Comparison of ENCODE assay signal across 8 cellular contexts in the genomic region with DNA sequence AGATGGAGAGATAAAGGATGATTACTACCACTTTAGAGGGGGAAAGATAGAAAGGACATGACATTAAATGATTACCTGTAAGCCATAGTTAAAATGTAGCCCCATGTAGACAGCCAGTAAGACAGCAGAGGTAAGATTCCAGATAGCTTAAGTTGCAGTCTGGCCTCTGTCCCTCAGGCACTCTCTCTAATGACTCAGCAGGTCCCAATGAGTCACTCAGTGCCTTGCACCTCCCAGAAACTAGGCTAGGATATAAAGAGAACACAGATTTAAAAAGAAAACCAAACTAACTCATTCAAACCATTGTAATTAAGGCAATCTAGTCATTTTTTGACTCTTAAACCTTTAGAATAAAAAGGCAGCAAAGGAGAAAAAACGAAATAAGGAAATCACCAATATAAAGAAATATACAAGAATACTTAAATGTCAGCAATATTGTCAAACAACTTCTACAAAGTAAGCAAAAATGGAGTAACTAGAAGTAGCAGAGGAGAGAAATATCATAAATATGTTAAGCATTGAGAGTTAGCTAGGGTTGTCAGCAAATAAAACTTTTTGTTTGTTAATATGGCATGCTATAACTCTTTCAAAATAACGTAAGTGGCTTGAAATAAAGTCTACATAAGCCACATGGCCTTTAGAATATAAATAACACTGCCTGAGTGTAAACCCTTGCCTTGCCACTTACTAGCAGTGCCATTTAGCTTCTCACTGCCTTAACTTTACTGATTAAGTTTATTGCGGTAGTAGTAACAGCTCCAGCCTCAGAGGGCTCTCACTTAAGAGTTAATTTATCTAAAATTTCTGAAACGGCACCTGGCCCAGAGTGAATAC. TPM values are rescaled to one million over a fixed set of nuclear protein-coding genes. Genes with fewer than 3 reads are reported as not detected.
DNase-seq lines count a peak whose midpoint lies in the region; ATAC-seq and TF ChIP-seq lines count a peak whose summit lies in the region.

No MANE protein-coding gene starts in this region.

- H3K4me3 Mint-ChIP-seq in stimulated activated effector memory CD8-positive, alpha-beta T cell treated with anti-CD3 and anti-CD28 coated beads, Interleukin-12 subunit alpha, Interleukin-12 subunit beta, amount 100 ng/mL, for 72 hours, result no peak overlapping the region
- H3K4me3 Mint-ChIP-seq in activated CD4-positive, alpha-beta T cell treated with anti-CD3 and anti-CD28 coated beads, Interleukin-2, amount 10 ng/mL, durations not matched to agents 24 days and 14 days, result no peak overlapping the region

- H3K27ac ChIP-seq in HEK293 (ENCODE audit: extremely low read depth, low read depth, low read length), result no peak overlapping the region

- no peaks in the 10 kb centered on the region for H3K36me3 Mint-ChIP-seq in stimulated activated effector memory CD8-positive, alpha-beta T cell treated with anti-CD3 and anti-CD28 coated beads, Interleukin-12 subunit alpha, Interleukin-12 subunit beta, amount 100 ng/mL, for 72 hours
- H3K36me3 Mint-ChIP-seq in activated CD4-positive, alpha-beta T cell treated with anti-CD3 and anti-CD28 coated beads, Interleukin-2, amount 10 ng/mL, durations not matched to agents 24 days and 14 days (ENCODE audit: low read depth), result no peaks in the 10 kb centered on the region

- TF ChIP-seq CTCF in HEK293 (tag by site-specific recombination; IDR thresholded peaks at IDR 0.05), result no peak

- H3K4me1 ChIP-seq in HEK293 (ENCODE audit: control insufficient read depth, insufficient read depth, low read length), result no peaks in the 10 kb centered on the region; the same call in 1 of the 2 replicates

- in situ Hi-C loops in SK-MEL-5 (cut with HindIII; ENCODE audit: low pct_unique_long_range_greater_than_20kb, low sequenced_read_pairs), result no loop called here

- ATAC-seq in stimulated activated effector memory CD8-positive, alpha-beta T cell treated with anti-CD3 and anti-CD28 coated beads, Interleukin-12 subunit alpha, Interleukin-12 subunit beta, amount 100 ng/mL, for 72 hours, result peak; percentile 69
- no peak for ATAC-seq in HG02759 (IDR thresholded peaks at IDR 0.05; ENCODE audit: unreplicated experiment)

- CTCF ChIA-PET in HEK293 (lab: Yijun Ruan, JAX), result interaction anchor here (0.6 to 0.9 kb wide), 3 partner anchors 15 to 142 kb away, joined by 3 to 6 read pairs (median 3); no protein-coding TSS in a partner anchor

- peaks cover 0 to 8% of the 10 kb centered on the region in 2 experiments; a peak in 2 of 3 replicates for H3K36me3 ChIP-seq in HEK293 (ENCODE audit: control insufficient read depth in 2 of 2, insufficient read depth in 1 of 2, low read length in 2 of 2)

- POLR2A ChIA-PET in HEK293 (lab: Yijun Ruan, JAX), result no interaction called here

- H3K27ac Mint-ChIP-seq in stimulated activated effector memory CD8-positive, alpha-beta T cell treated with anti-CD3 and anti-CD28 coated beads, Interleukin-12 subunit alpha, Interleukin-12 subunit beta, amount 100 ng/mL, for 72 hours, result no peak overlapping the region
- no peak overlapping the region for H3K27ac Mint-ChIP-seq in activated CD4-positive, alpha-beta T cell treated with anti-CD3 and anti-CD28 coated beads, Interleukin-2, amount 10 ng/mL, durations not matched to agents 24 days and 14 days

- DNase-seq in SK-MEL-5 (ENCODE audit: low read depth, low spot score) (peak; percentile 43), head of caudate nucleus (peak in 22 of 42 donors; percentile 20 to 73 (median 41)), NCI-H510A (lab: John Stamatoyannopoulos, UW) (no peak), OCI-M2 (lab: John Stamatoyannopoulos, UW; ENCODE audit: unreplicated experiment) (no peak)
- DNase-seq in stimulated activated effector memory CD8-positive, alpha-beta T cell treated with anti-CD3 and anti-CD28 coated beads, Interleukin-12 subunit alpha, Interleukin-12 subunit beta, amount 100 ng/mL, for 72 hours (ENCODE audit: low spot score in 2 of 2), result no peak
- DNase-seq in activated CD4-positive, alpha-beta T cell treated with anti-CD3 and anti-CD28 coated beads, Interleukin-2, amount 10 ng/mL, durations not matched to agents 24 days and 14 days, result no peak

- no peak overlapping the region for H3K4me3 ChIP-seq in HEK293 (ENCODE audit: low read depth, low read length)

- H3K4me1 Mint-ChIP-seq in stimulated activated effector memory CD8-positive, alpha-beta T cell treated with anti-CD3 and anti-CD28 coated beads, Interleukin-12 subunit alpha, Interleukin-12 subunit beta, amount 100 ng/mL, for 72 hours, result no peaks in the 10 kb centered on the region
- no peaks in the 10 kb centered on the region for H3K4me1 Mint-ChIP-seq in activated CD4-positive, alpha-beta T cell treated with anti-CD3 and anti-CD28 coated beads, Interleukin-2, amount 10 ng/mL, durations not matched to agents 24 days and 14 days

- H3K9me3 Mint-ChIP-seq in stimulated activated effector memory CD8-positive, alpha-beta T cell treated with anti-CD3 and anti-CD28 coated beads, Interleukin-12 subunit alpha, Interleukin-12 subunit beta, amount 100 ng/mL, for 72 hours, result no peaks in the 10 kb centered on the region
- H3K9me3 Mint-ChIP-seq in activated CD4-positive, alpha-beta T cell treated with anti-CD3 and anti-CD28 coated beads, Interleukin-2, amount 10 ng/mL, durations not matched to agents 24 days and 14 days, result no peaks in the 10 kb centered on the region

- intact Hi-C loops in head of caudate nucleus (cut with DNase I), result no loop called here
- intact Hi-C loops in activated CD4-positive, alpha-beta T cell treated with anti-CD3 and anti-CD28 coated beads, Interleukin-2, amount 10 ng/mL, durations not matched to agents 24 days and 14 days (cut with micrococcal nuclease), result no loop called here

- H3K9me3 ChIP-seq in HEK293 (ENCODE audit: control insufficient read depth, insufficient read depth, low read depth, low read length), result no peaks in the 10 kb centered on the region

- H3K27me3 Mint-ChIP-seq in activated CD4-positive, alpha-beta T cell treated with anti-CD3 and anti-CD28 coated beads, Interleukin-2, amount 10 ng/mL, durations not matched to agents 24 days and 14 days, result no peaks in the 10 kb centered on the region

TF ChIP-seq in HEK293, 187 proteins besides CTCF, POLR2A, EP300 and RAD21:
- TF ChIP-seq MZF1 (tag by site-specific recombination; IDR thresholded peaks at IDR 0.05; ENCODE audit: borderline replicate concordance), result no peak
- no peak for TF ChIP-seq ZNF169 (tag by site-specific recombination; IDR thresholded peaks at IDR 0.05)
- TF ChIP-seq PRDM1 (tag by site-specific recombination; IDR thresholded peaks at IDR 0.05), result 0 out of 2 replicates have a peak, but pooled peaks have one; percentile 7
- no peak for TF ChIP-seq ZNF529 (tag by site-specific recombination; IDR thresholded peaks at IDR 0.05; ENCODE audit: insufficient replicate concordance)

RNA-seq across cellular contexts. Expression of a gene that starts 48.5 kb away (rescaled TPM):
- total RNA-seq in SK-MEL-5 (2014; rRNA removed; shearing (Covaris generic)), result 29.6 and 33.3 TPM in 2 replicates
- 18.8 and 19.5 TPM in 2 replicates for polyA plus RNA-seq in SK-MEL-5 (2015; cell fraction: cytosol; rRNA removed)
- polyA plus RNA-seq in SK-MEL-5 (2015; cell fraction: nucleus; rRNA removed), result 24.6 and 30.7 TPM in 2 replicates
- total RNA-seq in activated CD4-positive, alpha-beta T cell treated with anti-CD3 and anti-CD28 coated beads, Interleukin-2, amount 10 ng/mL, durations not matched to agents 24 days and 14 days, result 2.8 and 3.3 TPM in 2 replicates

Comparison
In these comparisons a context has a peak if more than half of its experiments do, and no peak if none do; other contexts are left out.
1. DNase-seq: peak in SK-MEL-5 (single experiment) and head of caudate nucleus (22 of 42); none in stimulated activated effector memory CD8-positive, alpha-beta T cell treated with anti-CD3 and anti-CD28 coated beads, Interleukin-12 subunit alpha, Interleukin-12 subunit beta, amount 100 ng/mL, for 72 hours (0 of 2), NCI-H510A (single experiment), activated CD4-positive, alpha-beta T cell treated with anti-CD3 and anti-CD28 coated beads, Interleukin-2, amount 10 ng/mL, durations not matched to agents 24 days and 14 days (single experiment) and OCI-M2 (single experiment).